In the genomic region with DNA sequence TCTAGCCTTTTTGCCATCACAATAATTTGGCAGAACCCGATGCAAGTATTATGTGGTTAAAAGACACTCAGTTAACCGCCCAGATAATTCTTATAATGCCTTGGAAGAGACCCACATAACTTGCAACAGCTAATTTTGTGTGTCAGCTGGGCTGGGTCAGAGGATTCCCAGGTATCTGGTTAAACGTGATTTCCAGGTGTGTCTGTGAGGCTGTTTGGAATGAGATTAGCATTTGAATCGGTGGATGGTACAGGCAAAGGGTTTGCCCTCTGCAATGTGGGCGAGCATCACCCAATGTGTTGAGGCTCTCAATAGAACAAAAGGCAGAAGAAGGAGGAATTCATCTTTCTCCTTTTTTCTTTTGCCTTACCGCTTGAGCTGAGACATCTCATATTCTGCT, we compare ENCODE assay signal across 1 cellular context.
TF ChIP-seq lines count a peak whose summit lies in the region.

No MANE protein-coding gene starts in this region.

TF ChIP-seq in GM23338, 12 proteins besides CTCF, POLR2A, EP300 and RAD21 (continued from another document):
- TF ChIP-seq, protein P1, sequence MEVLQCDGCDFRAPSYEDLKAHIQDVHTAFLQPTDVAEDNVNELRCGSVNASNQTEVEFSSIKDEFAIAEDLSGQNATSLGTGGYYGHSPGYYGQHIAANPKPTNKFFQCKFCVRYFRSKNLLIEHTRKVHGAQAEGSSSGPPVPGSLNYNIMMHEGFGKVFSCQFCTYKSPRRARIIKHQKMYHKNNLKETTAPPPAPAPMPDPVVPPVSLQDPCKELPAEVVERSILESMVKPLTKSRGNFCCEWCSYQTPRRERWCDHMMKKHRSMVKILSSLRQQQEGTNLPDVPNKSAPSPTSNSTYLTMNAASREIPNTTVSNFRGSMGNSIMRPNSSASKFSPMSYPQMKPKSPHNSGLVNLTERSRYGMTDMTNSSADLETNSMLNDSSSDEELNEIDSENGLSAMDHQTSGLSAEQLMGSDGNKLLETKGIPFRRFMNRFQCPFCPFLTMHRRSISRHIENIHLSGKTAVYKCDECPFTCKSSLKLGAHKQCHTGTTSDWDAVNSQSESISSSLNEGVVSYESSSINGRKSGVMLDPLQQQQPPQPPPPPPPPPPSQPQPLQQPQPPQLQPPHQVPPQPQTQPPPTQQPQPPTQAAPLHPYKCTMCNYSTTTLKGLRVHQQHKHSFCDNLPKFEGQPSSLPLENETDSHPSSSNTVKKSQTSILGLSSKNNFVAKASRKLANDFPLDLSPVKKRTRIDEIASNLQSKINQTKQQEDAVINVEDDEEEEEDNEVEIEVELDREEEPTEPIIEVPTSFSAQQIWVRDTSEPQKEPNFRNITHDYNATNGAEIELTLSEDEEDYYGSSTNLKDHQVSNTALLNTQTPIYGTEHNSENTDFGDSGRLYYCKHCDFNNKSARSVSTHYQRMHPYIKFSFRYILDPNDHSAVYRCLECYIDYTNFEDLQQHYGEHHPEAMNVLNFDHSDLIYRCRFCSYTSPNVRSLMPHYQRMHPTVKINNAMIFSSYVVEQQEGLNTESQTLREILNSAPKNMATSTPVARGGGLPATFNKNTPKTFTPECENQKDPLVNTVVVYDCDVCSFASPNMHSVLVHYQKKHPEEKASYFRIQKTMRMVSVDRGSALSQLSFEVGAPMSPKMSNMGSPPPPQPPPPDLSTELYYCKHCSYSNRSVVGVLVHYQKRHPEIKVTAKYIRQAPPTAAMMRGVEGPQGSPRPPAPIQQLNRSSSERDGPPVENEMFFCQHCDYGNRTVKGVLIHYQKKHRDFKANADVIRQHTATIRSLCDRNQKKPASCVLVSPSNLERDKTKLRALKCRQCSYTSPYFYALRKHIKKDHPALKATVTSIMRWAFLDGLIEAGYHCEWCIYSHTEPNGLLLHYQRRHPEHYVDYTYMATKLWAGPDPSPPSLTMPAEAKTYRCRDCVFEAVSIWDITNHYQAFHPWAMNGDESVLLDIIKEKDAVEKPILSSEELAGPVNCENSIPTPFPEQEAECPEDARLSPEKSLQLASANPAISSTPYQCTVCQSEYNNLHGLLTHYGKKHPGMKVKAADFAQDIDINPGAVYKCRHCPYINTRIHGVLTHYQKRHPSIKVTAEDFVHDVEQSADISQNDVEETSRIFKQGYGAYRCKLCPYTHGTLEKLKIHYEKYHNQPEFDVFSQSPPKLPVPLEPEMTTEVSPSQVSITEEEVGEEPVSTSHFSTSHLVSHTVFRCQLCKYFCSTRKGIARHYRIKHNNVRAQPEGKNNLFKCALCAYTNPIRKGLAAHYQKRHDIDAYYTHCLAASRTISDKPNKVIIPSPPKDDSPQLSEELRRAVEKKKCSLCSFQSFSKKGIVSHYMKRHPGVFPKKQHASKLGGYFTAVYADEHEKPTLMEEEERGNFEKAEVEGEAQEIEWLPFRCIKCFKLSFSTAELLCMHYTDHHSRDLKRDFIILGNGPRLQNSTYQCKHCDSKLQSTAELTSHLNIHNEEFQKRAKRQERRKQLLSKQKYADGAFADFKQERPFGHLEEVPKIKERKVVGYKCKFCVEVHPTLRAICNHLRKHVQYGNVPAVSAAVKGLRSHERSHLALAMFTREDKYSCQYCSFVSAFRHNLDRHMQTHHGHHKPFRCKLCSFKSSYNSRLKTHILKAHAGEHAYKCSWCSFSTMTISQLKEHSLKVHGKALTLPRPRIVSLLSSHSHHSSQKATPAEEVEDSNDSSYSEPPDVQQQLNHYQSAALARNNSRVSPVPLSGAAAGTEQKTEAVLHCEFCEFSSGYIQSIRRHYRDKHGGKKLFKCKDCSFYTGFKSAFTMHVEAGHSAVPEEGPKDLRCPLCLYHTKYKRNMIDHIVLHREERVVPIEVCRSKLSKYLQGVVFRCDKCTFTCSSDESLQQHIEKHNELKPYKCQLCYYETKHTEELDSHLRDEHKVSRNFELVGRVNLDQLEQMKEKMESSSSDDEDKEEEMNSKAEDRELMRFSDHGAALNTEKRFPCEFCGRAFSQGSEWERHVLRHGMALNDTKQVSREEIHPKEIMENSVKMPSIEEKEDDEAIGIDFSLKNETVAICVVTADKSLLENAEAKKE (CRISPR knock-in tag; IDR thresholded peaks at IDR 0.05): 0 out of 2 replicates have a peak, but pooled peaks have one; percentile 47
- TF ChIP-seq EZH2 (IDR thresholded peaks at IDR 0.05; ENCODE audit: low read depth, unreplicated experiment): no peak
